ENCODE assay signal across 20 cellular contexts in the genomic region with DNA sequence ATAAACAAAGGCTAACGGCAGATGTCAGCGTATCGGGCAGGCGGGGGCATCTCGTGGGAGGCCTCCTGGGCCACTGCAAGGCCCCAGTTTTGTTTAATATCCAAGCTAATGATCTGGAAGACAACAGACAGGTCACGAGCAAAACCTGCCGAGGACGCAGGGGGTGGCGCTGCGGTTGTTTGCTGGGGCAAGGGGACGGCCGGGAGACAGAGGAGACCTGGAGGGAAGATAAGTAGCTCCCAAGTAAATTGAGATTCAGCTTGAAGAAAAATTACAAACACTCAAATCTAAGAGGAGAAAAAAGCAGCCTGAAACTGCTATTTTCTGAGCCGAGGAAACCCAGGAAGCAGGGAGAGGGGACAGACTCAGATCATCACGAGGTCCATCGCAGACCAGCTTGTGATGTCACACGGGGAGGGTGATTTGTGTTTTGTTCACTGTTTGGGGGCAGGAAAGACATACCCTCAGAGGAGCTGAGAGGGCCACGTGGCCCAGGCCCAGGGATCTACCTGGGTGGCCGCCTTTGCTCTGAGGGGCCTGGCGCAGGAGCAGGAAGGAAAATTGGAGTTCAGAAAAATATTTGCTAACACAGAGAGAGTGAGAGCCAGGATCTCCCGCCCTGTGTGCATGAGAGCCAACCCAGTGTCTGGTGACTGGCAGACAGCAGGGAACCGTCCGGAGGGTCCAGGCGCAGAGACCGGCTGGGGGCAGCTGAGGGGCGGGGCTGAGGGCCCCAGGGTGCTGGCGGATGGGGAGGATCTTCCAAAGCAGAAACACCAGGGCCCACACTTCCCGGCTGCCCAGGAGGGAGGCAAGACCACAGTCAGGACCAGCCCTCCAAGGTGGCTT. TPM values are rescaled to one million over a fixed set of nuclear protein-coding genes. Genes with fewer than 3 reads are reported as not detected.
"Had no signal": no experiment of that assay in that cellular context is flagged by ENCODE, and none has a peak within 500 bp of the region (broad histone marks: within the 10 kb centered on the region; RNA-seq: fewer than 3 reads in every experiment).

No MANE protein-coding gene starts in this region.

- DNase-seq: activated CD4-positive, alpha-beta T cell treated with anti-CD3 and anti-CD28 coated beads, Interleukin-2, amount 10 ng/mL, durations not matched to agents 7 days and 5 days; activated CD4-positive, CD25-positive, alpha-beta regulatory T cell; activated naive CD4-positive, alpha-beta T cell treated with anti-CD3 and anti-CD28 coated beads, Interleukin-2, amount 10 ng/mL, durations not matched to agents 7 days and 5 days; activated T-cell treated with anti-CD3 and anti-CD28 coated beads for 4 hours; adrenal gland; gastrocnemius medialis; kidney; midbrain; stimulated activated CD4-positive, alpha-beta T cell treated with anti-CD3 and anti-CD28 coated beads, Interleukin-4, amount 100 ng/mL, for 1 hour; stimulated activated CD8-positive, alpha-beta memory T cell treated with anti-CD3 and anti-CD28 coated beads, Interleukin-4, amount 100 ng/mL, for 48 hours; stimulated activated naive CD8-positive, alpha-beta T cell treated with anti-CD3 and anti-CD28 coated beads, Interleukin-15, Interleukin-2, amounts not matched to agents 100 U/mL and 50 U/mL, for 24 hours had no signal

- H3K27ac ChIP-seq: adrenal gland, body of pancreas, gastrocnemius medialis, suprapubic skin had no signal

- H3K4me3 ChIP-seq: adrenal gland, body of pancreas, gastrocnemius medialis, suprapubic skin had no signal

- ATAC-seq: body of pancreas; gastrocnemius medialis; stimulated activated naive CD8-positive, alpha-beta T cell treated with anti-CD3 and anti-CD28 coated beads, Interleukin-15, Interleukin-2, amounts not matched to agents 100 U/mL and 50 U/mL, for 24 hours had no signal

- H3K4me1 ChIP-seq: adrenal gland, body of pancreas, gastrocnemius medialis, suprapubic skin had no signal

- H3K9me3 ChIP-seq: body of pancreas, gastrocnemius medialis, suprapubic skin had no signal

- H3K36me3 ChIP-seq: adrenal gland, gastrocnemius medialis, suprapubic skin had no signal

- H3K27me3 ChIP-seq: body of pancreas had no signal

RNA-seq across cellular contexts. Expression of gene RBFOX3, which starts 52.9 kb away (rescaled TPM):
- total RNA-seq: activated CD4-positive, alpha-beta T cell treated with anti-CD3 and anti-CD28 coated beads, Interleukin-2, amount 10 ng/mL, durations not matched to agents 7 days and 5 days; activated CD8-positive, alpha-beta memory T cell treated with anti-CD3 and anti-CD28 coated beads for 36 hours; activated T-helper 2 cell treated with anti-CD3 and anti-CD28 coated beads, Interferon-gamma antibody, Interleukin-2, Interleukin-4, amounts not matched to agents 10 μg/mL and 5 μg/mL and 100 μg/mL, durations not matched to agents 14 hours and 24 hours and 36 hours; fibroblast of lung; gastrocnemius medialis; kidney; lower leg skin; omental fat pad; pulmonary artery endothelial cell; suprapubic skin; T-helper 2 cell treated with Interferon-gamma antibody and Interleukin-4, amounts not matched to agents 100 ng/mL and 5 ng/mL, for 36 hours had no signal
- polyA plus RNA-seq: fibroblast of lung had no signal
